In genomic region chr19:8569066-8569761, GRCh38 we compare ENCODE assay signal across 8 cellular contexts. TPM values are rescaled to one million over a fixed set of nuclear protein-coding genes. Genes with fewer than 3 reads are reported as not detected.
A peak's percentile ranks its signal among the peaks of the same experiment; 100 is the strongest.
DNase-seq lines count a peak whose midpoint lies in the region; ATAC-seq, FAIRE-seq and TF ChIP-seq lines count a peak whose summit lies in the region.

No MANE protein-coding gene starts in this region.

- intact Hi-C loops in kidney (cut with DNase I), result no loop called here

- H3K36me3 ChIP-seq in kidney (ENCODE audit: control insufficient read depth in 1 of 2, insufficient read depth in 2 of 2, low read length in 2 of 2), result no peaks in the 10 kb centered on the region

- peak overlapping the region; percentile 94 for H3K27ac Mint-ChIP-seq in T-helper 2 cell treated with Interferon-gamma antibody and Interleukin-4, amounts not matched to agents 5 μg/mL and 100 μg/mL, for 36 hours
- H3K27ac Mint-ChIP-seq in memory B cell, result peak overlapping the region; percentile 83

- TF ChIP-seq CTCF in astrocyte of the spinal cord (IDR thresholded peaks at IDR 0.05; ENCODE audit: low read depth, low read length) (no peak), kidney (IDR thresholded peaks at IDR 0.05; ENCODE audit: borderline replicate concordance, extremely low read depth, insufficient read depth) (no peak)

- H3K9me3 Mint-ChIP-seq in T-helper 2 cell treated with Interferon-gamma antibody and Interleukin-4, amounts not matched to agents 5 μg/mL and 100 μg/mL, for 36 hours, result peaks cover 7% of the 10 kb centered on the region
- peaks cover 5% of the 10 kb centered on the region for H3K9me3 Mint-ChIP-seq in memory B cell

- no peaks in the 10 kb centered on the region for H3K9me3 ChIP-seq in kidney (ENCODE audit: control insufficient read depth in 1 of 2, low read length in 2 of 2)

- DNase-seq in T-helper 2 cell treated with Interferon-gamma antibody and Interleukin-4, amounts not matched to agents 5 μg/mL and 100 μg/mL, for 36 hours (ENCODE audit: low spot score), result peak; percentile 82
- peak; percentile 96 for DNase-seq in astrocyte of the spinal cord (ENCODE audit: low read depth, low spot score)
- no peak for DNase-seq in memory B cell (ENCODE audit: low spot score in 2 of 2)
- no peak for DNase-seq in SK-N-DZ (ENCODE audit: low spot score)
- DNase-seq in NCI-H524 treated with DMSO at 0.1 percent for 48 hours (lab: John Stamatoyannopoulos, UW), result no peak
- no peak for DNase-seq in kidney

- H3K4me3 Mint-ChIP-seq in T-helper 2 cell treated with Interferon-gamma antibody and Interleukin-4, amounts not matched to agents 5 μg/mL and 100 μg/mL, for 36 hours, result peak overlapping the region; percentile 97
- H3K4me3 Mint-ChIP-seq in memory B cell, result peak overlapping the region; percentile 77

- no peak overlapping the region for H3K9ac ChIP-seq in kidney (ENCODE audit: low read length in 2 of 2)

- H3K27ac ChIP-seq in kidney (ENCODE audit: low read depth in 2 of 2, low read length in 2 of 2), result no peak overlapping the region

- no peak overlapping the region for H3K4me3 ChIP-seq in astrocyte of the spinal cord (ENCODE audit: low read depth, low read length)
- no peak overlapping the region for H3K4me3 ChIP-seq in kidney (ENCODE audit: low read length in 2 of 2)

- peak; percentile 49 for ATAC-seq in GM18873 (IDR thresholded peaks at IDR 0.05; ENCODE audit: low FRiP score, unreplicated experiment)
- peak; percentile 81 for ATAC-seq in HG03342 (IDR thresholded peaks at IDR 0.05; ENCODE audit: unreplicated experiment)
- peak; percentile 80 for ATAC-seq in memory B cell (ENCODE audit: low read depth)

- in situ Hi-C loops in astrocyte of the spinal cord (cut with HindIII; ENCODE audit: low sequenced_read_pairs), result no loop called here

- peaks cover 60% of the 10 kb centered on the region for H3K4me1 Mint-ChIP-seq in T-helper 2 cell treated with Interferon-gamma antibody and Interleukin-4, amounts not matched to agents 5 μg/mL and 100 μg/mL, for 36 hours (ENCODE audit: low read depth)
- peaks cover 42% of the 10 kb centered on the region for H3K4me1 Mint-ChIP-seq in memory B cell

- peaks cover 60% of the 10 kb centered on the region for H3K36me3 Mint-ChIP-seq in T-helper 2 cell treated with Interferon-gamma antibody and Interleukin-4, amounts not matched to agents 5 μg/mL and 100 μg/mL, for 36 hours (ENCODE audit: low read depth)
- H3K36me3 Mint-ChIP-seq in memory B cell, result peaks cover 14% of the 10 kb centered on the region

- H3K4me1 ChIP-seq in kidney (ENCODE audit: control insufficient read depth in 1 of 2, insufficient read depth in 1 of 2, low read depth in 1 of 2, low read length in 2 of 2), result no peaks in the 10 kb centered on the region

- H3K27me3 Mint-ChIP-seq in T-helper 2 cell treated with Interferon-gamma antibody and Interleukin-4, amounts not matched to agents 5 μg/mL and 100 μg/mL, for 36 hours (ENCODE audit: low read depth), result no peaks in the 10 kb centered on the region
- H3K27me3 Mint-ChIP-seq in memory B cell, result no peaks in the 10 kb centered on the region

- no peak for FAIRE-seq in kidney (lab: Jason Lieb, UNC)

RNA-seq across cellular contexts. Expression of gene MYO1F, which starts 8.0 kb away (rescaled TPM):
- polyA plus RNA-seq in SK-N-DZ (2014; cell fraction: cytosol; rRNA removed), result 0.06 TPM in 1 of 2 replicates, not detected in the other
- polyA plus RNA-seq in SK-N-DZ (2014; cell fraction: nucleus; rRNA removed), result 0.41 TPM in 1 of 2 replicates, not detected in the other
- total RNA-seq in kidney, result 35.8 TPM
- 1.7 TPM for polyA plus RNA-seq in kidney (ENCODE audit: insufficient read depth, low read depth, low replicate concordance)

RNA-seq across cellular contexts. Expression of gene ADAMTS10, which starts 41.3 kb away (rescaled TPM):
- 5.5 and 12.6 TPM in 2 replicates for polyA plus RNA-seq in SK-N-DZ (2014; cell fraction: cytosol; rRNA removed)
- 89.9 and 104 TPM in 2 replicates for polyA plus RNA-seq in SK-N-DZ (2014; cell fraction: nucleus; rRNA removed)
- total RNA-seq in kidney, result 48.8 TPM
- polyA plus RNA-seq in kidney (ENCODE audit: insufficient read depth, low read depth, low replicate concordance), result 8.9 TPM

RNA-seq across cellular contexts. Expression of gene ZNF414, which starts 55.2 kb away (rescaled TPM):
- 0.73 and 2.3 TPM in 2 replicates for polyA plus RNA-seq in SK-N-DZ (2014; cell fraction: cytosol; rRNA removed)
- 21.2 and 35.6 TPM in 2 replicates for polyA plus RNA-seq in SK-N-DZ (2014; cell fraction: nucleus; rRNA removed)
- total RNA-seq in kidney, result 29.6 TPM
- 20.4 TPM for polyA plus RNA-seq in kidney (ENCODE audit: insufficient read depth, low read depth, low replicate concordance)

Comparison
In these comparisons a context has a peak if more than half of its experiments do, and no peak if none do; other contexts are left out.
1. DNase-seq: peak in T-helper 2 cell treated with Interferon-gamma antibody and Interleukin-4, amounts not matched to agents 5 μg/mL and 100 μg/mL, for 36 hours (single experiment) and astrocyte of the spinal cord (single experiment); none in memory B cell (0 of 2), SK-N-DZ (single experiment), NCI-H524 treated with DMSO at 0.1 percent for 48 hours (single experiment) and kidney (single experiment).
2. Peak in every context shown above with its lines, with median percentiles within 50 percentile points of each other: ATAC-seq.